10 cellular contexts compared by ENCODE assay signal in genomic region chr11:125300791-125301218, GRCh38.
DNase-seq lines count a peak whose midpoint lies in the region; ATAC-seq and TF ChIP-seq lines count a peak whose summit lies in the region.
"Had no signal": no experiment of that assay in that cellular context is flagged by ENCODE, and none has a peak within 500 bp of the region (broad histone marks: within the 10 kb centered on the region; RNA-seq: fewer than 3 reads in every experiment).

No MANE protein-coding gene starts in this region.

- H3K9me3 ChIP-seq in adipocyte (ENCODE audit: control insufficient read depth, low read length), result no peaks in the 10 kb centered on the region
- no peaks in the 10 kb centered on the region for H3K9me3 ChIP-seq in left ventricle myocardium inferior (replicated peaks)
- no peaks in the 10 kb centered on the region for H3K9me3 ChIP-seq in testis

- no peak for ATAC-seq in HG03095 (IDR thresholded peaks at IDR 0.05; ENCODE audit: unreplicated experiment)

- TF ChIP-seq CTCF in left ventricle myocardium inferior (IDR thresholded peaks at IDR 0.05; ENCODE audit: borderline replicate concordance) (no peak), testis (IDR thresholded peaks at IDR 0.05) (no peak)

- H3K4me3 ChIP-seq in adipocyte (ENCODE audit: low read length) (no peak overlapping the region), left ventricle myocardium inferior (no peak overlapping the region), testis (no peak overlapping the region)

- 35 to 55% methylated on average over 2 to 3 of the region's 3 CpGs for WGBS in testis, 2 donors

- peaks cover 13% of the 10 kb centered on the region for H3K4me1 ChIP-seq in adipocyte (ENCODE audit: control insufficient read depth, insufficient read depth, low read length)
- peaks cover 12% of the 10 kb centered on the region for H3K4me1 ChIP-seq in left ventricle myocardium inferior
- peaks cover 34% of the 10 kb centered on the region for H3K4me1 ChIP-seq in testis

- H3K36me3 ChIP-seq in adipocyte (ENCODE audit: control insufficient read depth, insufficient read depth, low read length, severe bottlenecking) (no peaks in the 10 kb centered on the region), left ventricle myocardium inferior (no peaks in the 10 kb centered on the region), testis (ENCODE audit: low read depth, missing control alignments) (no peaks in the 10 kb centered on the region)

- H3K27me3 ChIP-seq in adipocyte (replicated peaks; ENCODE audit: control insufficient read depth, insufficient read depth, low read length), result peaks cover 10% of the 10 kb centered on the region
- no peaks in the 10 kb centered on the region for H3K27me3 ChIP-seq in left ventricle myocardium inferior (ENCODE audit: low read depth)
- no peaks in the 10 kb centered on the region for H3K27me3 ChIP-seq in testis

- no peak for TF ChIP-seq POLR2A in testis (IDR thresholded peaks at IDR 0.05)

- intact Hi-C loops in left ventricle myocardium inferior (cut with micrococcal nuclease) (no loop called here), testis (cut with DNase I; ENCODE audit: low total_unique reads) (no loop called here)

- H3K9ac ChIP-seq in adipocyte (ENCODE audit: low read length), result no peak overlapping the region

- H3K27ac ChIP-seq in left ventricle myocardium inferior (replicated peaks) (no peak overlapping the region), testis (peak overlapping the region; percentile 42 to 77)

- DNase-seq in NCI-H1092 treated with DMSO at 0.1 percent for 48 hours (lab: John Stamatoyannopoulos, UW), result peak; percentile 29
- DNase-seq in NCI-H1092 (lab: John Stamatoyannopoulos, UW), result no peak
- DNase-seq in adipocyte (ENCODE audit: low read depth), result peak; percentile 61
- DNase-seq in left ventricle myocardium inferior, result peak; percentile 31
- DNase-seq in testis, result peak; percentile 43
- no peak for DNase-seq in stimulated activated CD8-positive, alpha-beta memory T cell treated with anti-CD3 and anti-CD28 coated beads, Interleukin-4, amount 100 ng/mL, for 48 hours
- no peak for DNase-seq in NCI-H1048 (lab: John Stamatoyannopoulos, UW)
- DNase-seq: cortex of kidney, KG1 had no signal

Comparison
In these comparisons a context has a peak if more than half of its experiments do, and no peak if none do; other contexts are left out.
1. DNase-seq: peak in NCI-H1092 treated with DMSO at 0.1 percent for 48 hours (single experiment), adipocyte (single experiment), left ventricle myocardium inferior (single experiment) and testis (single experiment); none in NCI-H1092 (single experiment), stimulated activated CD8-positive, alpha-beta memory T cell treated with anti-CD3 and anti-CD28 coated beads, Interleukin-4, amount 100 ng/mL, for 48 hours (single experiment) and NCI-H1048 (single experiment).